Comparison of ENCODE assay signal across 27 cellular contexts in the genomic region with DNA sequence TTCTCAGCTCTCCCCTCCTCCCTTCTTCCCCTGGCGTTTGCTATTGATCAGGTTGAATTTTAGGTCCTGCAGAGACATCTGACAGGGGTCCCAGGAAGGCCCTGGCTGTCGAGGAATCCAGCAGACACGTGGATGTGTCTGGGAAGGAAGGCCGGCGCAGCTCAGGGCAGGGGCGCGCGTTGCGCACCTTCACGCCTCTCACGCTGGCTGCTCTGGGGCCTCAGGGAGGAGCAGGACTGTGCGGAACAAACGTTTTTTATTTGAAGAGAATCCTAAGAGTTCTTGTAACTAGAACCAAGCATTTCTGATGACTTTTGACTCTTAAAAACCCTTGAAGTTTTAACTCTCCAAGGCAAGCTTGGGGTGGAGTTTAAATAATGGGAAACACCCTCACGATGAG. TPM values are rescaled to one million over a fixed set of nuclear protein-coding genes. Genes with fewer than 3 reads are reported as not detected.
DNase-seq lines count a peak whose midpoint lies in the region; ATAC-seq and TF ChIP-seq lines count a peak whose summit lies in the region.
"Had no signal": no experiment of that assay in that cellular context is flagged by ENCODE, and none has a peak within 500 bp of the region (broad histone marks: within the 10 kb centered on the region; RNA-seq: fewer than 3 reads in every experiment).

No MANE protein-coding gene starts in this region.

- WGBS in stomach, 5 donors, result 87 to 93% (median 91%) methylated on average over 14 of the region's 14 CpGs

- H3K4me3 ChIP-seq in left lung, result no peak overlapping the region
- H3K4me3 ChIP-seq in stomach, result no peak overlapping the region
- H3K4me3 ChIP-seq: prostate gland, SK-N-MC, thoracic aorta had no signal

- no peak for TF ChIP-seq CTCF in left lung (IDR thresholded peaks at IDR 0.05)
- TF ChIP-seq CTCF in stomach (IDR thresholded peaks at IDR 0.05), result no peak

- H3K4me1 ChIP-seq in left lung, result peaks cover 0 to 8% of the 10 kb centered on the region in 2 donors
- no peaks in the 10 kb centered on the region for H3K4me1 ChIP-seq in stomach
- H3K4me1 ChIP-seq: prostate gland had no signal

- H3K27me3 ChIP-seq in left lung, result no peaks in the 10 kb centered on the region
- no peaks in the 10 kb centered on the region for H3K27me3 ChIP-seq in stomach
- H3K27me3 ChIP-seq: neutrophil had no signal

- ATAC-seq in left lung (peak; percentile 81), HG02973 (IDR thresholded peaks at IDR 0.05; ENCODE audit: unreplicated experiment) (no peak)
- ATAC-seq: activated T-helper 17 cell treated with anti-CD3 and anti-CD28 coated beads, Interleukin-2, amount 50 U/mL, for 72 hours; CD8-positive, alpha-beta T cell had no signal

- H3K27ac ChIP-seq in left lung, result no peak overlapping the region
- no peak overlapping the region for H3K27ac ChIP-seq in stomach
- H3K27ac ChIP-seq in caudate nucleus (ENCODE audit: low read depth, low read length), result no peak overlapping the region
- H3K27ac ChIP-seq: HL-60, neutrophil, prostate gland, SK-N-MC, thoracic aorta had no signal

- H3K9me3 ChIP-seq in left lung (no peaks in the 10 kb centered on the region), stomach (no peaks in the 10 kb centered on the region)
- H3K9me3 ChIP-seq: neutrophil, prostate gland, thoracic aorta had no signal

- H3K36me3 ChIP-seq in left lung (peaks cover 0 to 91% of the 10 kb centered on the region in 2 donors), stomach (peaks cover 23 to 100% (median 96%) of the 10 kb centered on the region in 4 donors)

- TF ChIP-seq POLR2A in stomach (IDR thresholded peaks at IDR 0.05), result no peak

- peak; percentile 30 for DNase-seq in activated CD8-positive, alpha-beta memory T cell treated with anti-CD3 and anti-CD28 coated beads for 24 hours
- DNase-seq in activated CD8-positive, alpha-beta memory T cell treated with anti-CD3 and anti-CD28 coated beads, Interleukin-2, amount 50 U/mL, for 4 hours, result no peak
- DNase-seq in DMS79 treated with DMSO at 0.1 percent for 48 hours (lab: John Stamatoyannopoulos, UW) (peak; percentile 61), left lung (peak; percentile 50 to 81), stomach (peak; percentile 5), caudate nucleus (lab: John Stamatoyannopoulos, UW) (no peak), NCI-H1092 (lab: John Stamatoyannopoulos, UW) (no peak)
- DNase-seq: activated CD4-positive, alpha-beta T cell treated with anti-CD3 and anti-CD28 coated beads for 4 hours; activated naive CD8-positive, alpha-beta T cell treated with anti-CD3 and anti-CD28 coated beads for 36 hours; AML-193; GOT3; Kasumi-1; MV-4-11; NCI-H146; NCI-H446; NCI-H82; RPMI8226; stimulated activated CD4-positive, alpha-beta T cell treated with anti-CD3 and anti-CD28 coated beads, Interleukin-15, amount 100 ng/mL, for 24 hours; stimulated activated naive CD4-positive, alpha-beta T cell had no signal

- TF ChIP-seq EP300 in stomach (IDR thresholded peaks at IDR 0.05), result no peak

- intact Hi-C loops in left lung (cut with DNase I), result no loop called here
- intact Hi-C loops in stomach (cut with DNase I; ENCODE audit: low total_unique reads), result no loop called here

RNA-seq across cellular contexts. Expression of gene SLC37A1, which starts 54.2 kb away (rescaled TPM):
- total RNA-seq in left lung (10 to 100 TPM; 22.4 to 26.8 TPM), stomach (10 to 100 TPM in 4 of 5 donors, 1 to 10 TPM in 1; 9.8 to 72.9 (median 23.9) TPM)
- polyA plus RNA-seq in stomach, result 10 to 100 TPM; 10.3 to 12.4 (median 11.3) TPM

Comparison
In these comparisons a context has a peak if more than half of its experiments do, and no peak if none do; other contexts are left out.
1. DNase-seq: peak in activated CD8-positive, alpha-beta memory T cell treated with anti-CD3 and anti-CD28 coated beads for 24 hours (single experiment), DMS79 treated with DMSO at 0.1 percent for 48 hours (single experiment), left lung (2 of 2) and stomach (single experiment); none in activated CD8-positive, alpha-beta memory T cell treated with anti-CD3 and anti-CD28 coated beads, Interleukin-2, amount 50 U/mL, for 4 hours (single experiment), caudate nucleus (0 of 61) and NCI-H1092 (single experiment).